Comparison of ENCODE assay signal across 8 cellular contexts in genomic region chr3:87167634-87168456, GRCh38. TPM values are rescaled to one million over a fixed set of nuclear protein-coding genes. Genes with fewer than 3 reads are reported as not detected.
DNase-seq lines count a peak whose midpoint lies in the region; ATAC-seq, FAIRE-seq and TF ChIP-seq lines count a peak whose summit lies in the region.

No MANE protein-coding gene starts in this region.

- H3K9me3 Mint-ChIP-seq in stimulated activated naive CD8-positive, alpha-beta T cell treated with anti-CD3 and anti-CD28 coated beads, Interleukin-15, Interleukin-2, amounts not matched to agents 100 ng/mL and 50 ng/mL, for 24 hours = no peaks in the 10 kb centered on the region

- H3K9me1 ChIP-seq in K562 (ENCODE audit: control insufficient read depth, insufficient read depth, low read length) = no peaks in the 10 kb centered on the region

- H3K4me3 Mint-ChIP-seq in stimulated activated naive CD8-positive, alpha-beta T cell treated with anti-CD3 and anti-CD28 coated beads, Interleukin-15, Interleukin-2, amounts not matched to agents 100 ng/mL and 50 ng/mL, for 24 hours = peak overlapping the region; percentile 41

- H3K9me3 ChIP-seq in OCI-LY1 (ENCODE audit: low read length) (no peaks in the 10 kb centered on the region), K562 (replicated peaks; ENCODE audit: control insufficient read depth, insufficient read depth, low read depth, low read length) (no peaks in the 10 kb centered on the region)

- no peaks in the 10 kb centered on the region for H3K36me3 Mint-ChIP-seq in stimulated activated naive CD8-positive, alpha-beta T cell treated with anti-CD3 and anti-CD28 coated beads, Interleukin-15, Interleukin-2, amounts not matched to agents 100 ng/mL and 50 ng/mL, for 24 hours (ENCODE audit: low read depth)

- H3F3A ChIP-seq in OCI-LY1 (ENCODE audit: insufficient read depth, low read length) = no peaks in the 10 kb centered on the region

- H2AFZ ChIP-seq in OCI-LY1 (ENCODE audit: low read length) (no peak overlapping the region), K562 (ENCODE audit: low read depth, low read length) (no peak overlapping the region)

- ATAC-seq in GM19463 (IDR thresholded peaks at IDR 0.05; ENCODE audit: unreplicated experiment) = peak; percentile 92
- ATAC-seq in HG03460 (IDR thresholded peaks at IDR 0.05; ENCODE audit: unreplicated experiment) = peak; percentile 85
- ATAC-seq in K562 = peak; percentile 55; the same call in 2 of the 3 replicates

- peaks cover 6% of the 10 kb centered on the region for H3K4me1 Mint-ChIP-seq in stimulated activated naive CD8-positive, alpha-beta T cell treated with anti-CD3 and anti-CD28 coated beads, Interleukin-15, Interleukin-2, amounts not matched to agents 100 ng/mL and 50 ng/mL, for 24 hours (ENCODE audit: low read depth)

- TF ChIP-seq RAD21 in K562 (CRISPR knock-in tag; conservative IDR thresholded peaks at IDR 0.05 in 1 of 2, IDR thresholded peaks at IDR 0.05 in 1 of 2) = peak in 1 of 2 experiments; percentile 41; a peak in 2 of 4 replicates

- in situ Hi-C loops in K562 (cut with MboI) = no loop called here

- H3K27ac ChIP-seq in OCI-LY1 (ENCODE audit: low read depth, low read length, poor library complexity, severe bottlenecking) (no peak overlapping the region), K562 (ENCODE audit: extremely low read depth, low read depth, low read length) (no peak overlapping the region)

- no peaks in the 10 kb centered on the region for H4K20me1 ChIP-seq in OCI-LY1 (ENCODE audit: insufficient read depth, low read length)
- H4K20me1 ChIP-seq in K562 (replicated peaks; ENCODE audit: control insufficient read depth, insufficient read depth, low read length) = no peaks in the 10 kb centered on the region

- CTCF ChIA-PET in K562 (lab: Yijun Ruan, JAX; ENCODE audit: low intra/inter-chr PET ratio) = interaction anchor here (0.8 kb wide), 1 partner anchor 198 kb away, joined by 5 read pairs; no protein-coding TSS in a partner anchor

- H3K4me1 ChIP-seq in OCI-LY1 (ENCODE audit: insufficient read depth, low read length, severe bottlenecking) = no peaks in the 10 kb centered on the region
- H3K4me1 ChIP-seq in K562 (replicated peaks in 1 of 2; ENCODE audit: control insufficient read depth in 2 of 2, insufficient read depth in 2 of 2, low read length in 2 of 2) = no peaks in the 10 kb centered on the region

- peak; percentile 77 for FAIRE-seq in K562 (lab: Jason Lieb, UNC)

- H3K36me3 ChIP-seq in OCI-LY1 (ENCODE audit: insufficient read depth, low read length) (no peaks in the 10 kb centered on the region), K562 (ENCODE audit: control insufficient read depth, insufficient read depth, low read length) (no peaks in the 10 kb centered on the region), kidney epithelial cell (ENCODE audit: control insufficient read depth, insufficient read depth, low read length) (no peaks in the 10 kb centered on the region)

- H3K79me2 ChIP-seq in OCI-LY1 (ENCODE audit: insufficient read depth, low read length) (no peaks in the 10 kb centered on the region), K562 (ENCODE audit: control insufficient read depth, insufficient read depth, low read length) (no peaks in the 10 kb centered on the region)

- peak overlapping the region; percentile 42; the same call in 1 of the 2 replicates for H3K4me2 ChIP-seq in OCI-LY1 (ENCODE audit: low read length)
- no peak overlapping the region for H3K4me2 ChIP-seq in K562 (ENCODE audit: insufficient read depth, low read length)

- no peaks in the 10 kb centered on the region for H3K9me2 ChIP-seq in OCI-LY1 (ENCODE audit: low read depth, low read length)

- TF ChIP-seq POLR2A in K562 (conservative IDR thresholded peaks at IDR 0.05) = no peak

- TF ChIP-seq CTCF in OCI-LY1 (IDR thresholded peaks at IDR 0.05; ENCODE audit: low read length) = peak; percentile 73
- peak; percentile 32 to 55 (median 40); a peak in 4 of 6 replicates for TF ChIP-seq CTCF in K562 (IDR thresholded peaks at IDR 0.05 in 2 of 3, conservative IDR thresholded peaks at IDR 0.05 in 1 of 3; ENCODE audit: insufficient read depth in 2 of 3, low read depth in 1 of 3, low read length in 3 of 3)
- TF ChIP-seq CTCF in kidney epithelial cell (IDR thresholded peaks at IDR 0.05; ENCODE audit: insufficient read depth, low read length, poor library complexity, severe bottlenecking) = peak; percentile 67

- H3K27me3 ChIP-seq in OCI-LY1 (ENCODE audit: insufficient read depth, low read length) = no peaks in the 10 kb centered on the region
- H3K27me3 ChIP-seq in K562 (ENCODE audit: control insufficient read depth in 2 of 2, insufficient read depth in 2 of 2, low read length in 2 of 2) = no peaks in the 10 kb centered on the region
- H3K27me3 ChIP-seq in kidney epithelial cell (ENCODE audit: control insufficient read depth, insufficient read depth, low read length) = no peaks in the 10 kb centered on the region

- BruUV-seq in K562 (replicated peaks; lab: Mats Ljungman, UMichigan) = no TSS peak

- DNase-seq in NCI-H82 (lab: John Stamatoyannopoulos, UW) (peak; percentile 31), NCI-H82 treated with DMSO at 0.1 percent for 48 hours (lab: John Stamatoyannopoulos, UW; ENCODE audit: unreplicated experiment) (no peak), K562 (ENCODE audit: extremely low read depth in 1 of 4, low spot score in 3 of 4) (peak; percentile 7 to 42 (median 19)), kidney epithelial cell (ENCODE audit: low read depth) (peak; percentile 10)

- TF ChIP-seq EP300 in K562 (IDR thresholded peaks at IDR 0.05; ENCODE audit: low read length) = no peak

- H3K4me3 ChIP-seq in OCI-LY1 (ENCODE audit: low read depth, low read length, poor library complexity, severe bottlenecking) = no peak overlapping the region
- no peak overlapping the region for H3K4me3 ChIP-seq in K562
- H3K4me3 ChIP-seq in kidney epithelial cell (ENCODE audit: low read depth, low read length) = peak overlapping the region; percentile 9

- POLR2A ChIA-PET in K562 (lab: Yijun Ruan, JAX) = no interaction called here

- peaks cover 25% of the 10 kb centered on the region for H3K27me3 Mint-ChIP-seq in stimulated activated naive CD8-positive, alpha-beta T cell treated with anti-CD3 and anti-CD28 coated beads, Interleukin-15, Interleukin-2, amounts not matched to agents 100 ng/mL and 50 ng/mL, for 24 hours

- H3K9ac ChIP-seq in OCI-LY1 (ENCODE audit: low read length) (no peak overlapping the region), K562 (ENCODE audit: insufficient read depth in 1 of 2, low read depth in 2 of 2, low read length in 2 of 2) (no peak overlapping the region)

- intact Hi-C loops in K562 (cut with micrococcal nuclease) = loop anchor here (1.0 kb wide), 2 partner anchors 199 to 394 kb away; no protein-coding TSS in a partner anchor

- no peak overlapping the region for H3K27ac Mint-ChIP-seq in stimulated activated naive CD8-positive, alpha-beta T cell treated with anti-CD3 and anti-CD28 coated beads, Interleukin-15, Interleukin-2, amounts not matched to agents 100 ng/mL and 50 ng/mL, for 24 hours

- WGBS in K562 (ENCODE audit: insufficient coverage, low coverage, missing lambda C conversion rate) = 5% methylated on average over 11 of the region's 11 CpGs

TF ChIP-seq in K562, 482 proteins besides CTCF, POLR2A, EP300 and RAD21:
- TF ChIP-seq ZNF766 (CRISPR knock-in tag; conservative IDR thresholded peaks at IDR 0.05) (no peak), SETDB1 (IDR thresholded peaks at IDR 0.05; ENCODE audit: low read length) (no peak), TAF7 (tag; IDR thresholded peaks at IDR 0.05) (no peak), PRMT5 (CRISPR knock-in tag; IDR thresholded peaks at IDR 0.05) (no peak), TOE1 (IDR thresholded peaks at IDR 0.05; ENCODE audit: borderline replicate concordance) (no peak), TOE1 (CRISPR knock-in tag; IDR thresholded peaks at IDR 0.05; ENCODE audit: borderline replicate concordance, low read depth) (no peak)
TF ChIP-seq in K562: peak in this region for 0.

RNA-seq across cellular contexts. Expression of gene CHMP2B, which starts 59.3 kb away (rescaled TPM):
- 2.2 and 6.7 TPM in 2 replicates for total RNA-seq in K562 (2011; cell fraction: chromatin; rRNA removed; ENCODE audit: low replicate concordance)
- 0.83 and 1.3 TPM in 2 replicates for total RNA-seq in K562 (2011; cell fraction: nucleolus; rRNA removed)
- 2.9 and 4.6 TPM in 2 replicates for total RNA-seq in K562 (2011; cell fraction: nucleoplasm; rRNA removed)
- total RNA-seq in K562 (2014; rRNA removed) (7.1 and 7.5 TPM in 2 replicates), K562 (2014; rRNA removed; fragmentation: Illumina TruSeq; extraction: Trizol) (15.4 and 17.3 TPM in 2 replicates), K562 (2015; rRNA removed; fragmentation: Illumina TruSeq; extraction: Trizol) (16.5 and 17.7 TPM in 2 replicates), K562 (2021) (12.8 and 14.4 TPM in 2 replicates), kidney epithelial cell (58.2 and 61.1 TPM in 2 replicates)
- polyA plus RNA-seq in K562 (2011; rRNA removed) (7.5 and 9.2 TPM in 2 replicates), K562 (2014; fragmentation: Illumina TruSeq; extraction: Trizol) (13.3 and 14.3 TPM in 2 replicates), K562 (2014; fragmentation: Nextera tagmentation; extraction: Ambion mirVana) (1 to 10 TPM; 7.4 to 8.6 TPM), K562 (2014; rRNA removed) (7.7 and 10.6 TPM in 2 replicates)
- polyA plus RNA-seq in K562 (2011; cell fraction: cytosol; rRNA removed) = 4.6 and 6.8 TPM in 2 replicates
- 2.7 and 5.8 TPM in 2 replicates for polyA plus RNA-seq in K562 (2011; cell fraction: nucleus; rRNA removed)
- polyA plus RNA-seq in K562 (2012) = 11.8 and 16.5 TPM in 2 replicates
- polyA minus RNA-seq in K562 (2011; rRNA and poly(A)+ RNA removed) = 9.2 and 9.3 TPM in 2 replicates
- 5.3 and 6.9 TPM in 2 replicates for polyA minus RNA-seq in K562 (2011; cell fraction: cytosol; rRNA and poly(A)+ RNA removed)
- polyA minus RNA-seq in K562 (2011; cell fraction: nucleus; rRNA and poly(A)+ RNA removed) = 3.5 and 6.0 TPM in 2 replicates
